19 cellular contexts compared by ENCODE assay signal in the genomic region with DNA sequence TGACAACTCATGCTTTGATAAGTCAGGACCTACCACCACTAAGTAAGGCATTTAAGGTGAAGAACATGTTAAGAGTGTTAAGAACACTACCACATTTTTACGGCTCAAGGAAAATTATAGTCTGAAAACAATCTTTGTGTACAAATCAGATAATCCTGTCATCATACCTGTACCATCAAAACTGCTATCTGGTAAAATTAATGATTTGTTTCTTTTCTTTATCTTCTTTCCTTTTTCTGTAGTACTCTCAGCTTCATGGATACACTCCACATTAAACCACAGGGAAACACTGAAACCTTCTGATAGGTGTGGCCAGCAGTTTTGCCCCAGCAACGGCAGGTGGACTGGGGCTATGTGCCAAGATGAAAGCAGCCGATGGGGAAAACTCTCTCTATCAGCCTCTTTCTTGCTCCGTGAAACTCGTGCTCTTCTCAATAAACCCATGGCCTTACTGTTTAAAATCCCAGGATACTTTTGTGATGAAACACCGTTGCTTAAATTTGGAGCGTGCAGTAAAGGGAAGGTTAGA.
DNase-seq lines count a peak whose midpoint lies in the region; ATAC-seq and TF ChIP-seq lines count a peak whose summit lies in the region.
"Had no signal": no experiment of that assay in that cellular context is flagged by ENCODE, and none has a peak within 500 bp of the region (broad histone marks: within the 10 kb centered on the region; RNA-seq: fewer than 3 reads in every experiment).

No MANE protein-coding gene starts in this region.

- peaks cover 55% of the 10 kb centered on the region for H3K36me3 Mint-ChIP-seq in stimulated activated naive CD8-positive, alpha-beta T cell treated with anti-CD3 and anti-CD28 coated beads, Interleukin-15, Interleukin-2, amounts not matched to agents 100 ng/mL and 50 ng/mL, for 24 hours (ENCODE audit: low read depth)

- ATAC-seq in stimulated activated naive CD8-positive, alpha-beta T cell treated with anti-CD3 and anti-CD28 coated beads, Interleukin-15, amount 100 ng/mL, for 72 hours = no peak
- ATAC-seq in HG03342 (IDR thresholded peaks at IDR 0.05; ENCODE audit: unreplicated experiment) = no peak
- ATAC-seq: Panc1 had no signal

- intact Hi-C loops in PC-9 (cut with micrococcal nuclease; ENCODE audit: unreplicated experiment) = loop anchor here (1.0 kb wide), 1 partner anchor 52 kb away; no protein-coding TSS in a partner anchor

- no peaks in the 10 kb centered on the region for H3K79me2 ChIP-seq in PC-9 (ENCODE audit: low read depth)

- H3K4me3 ChIP-seq in PC-9 = no peak overlapping the region
- no peak overlapping the region for H3K4me3 ChIP-seq in fibroblast of villous mesenchyme (ENCODE audit: low read depth, low read length)
- no peak overlapping the region for H3K4me3 ChIP-seq in coronary artery
- H3K4me3 ChIP-seq: BLaER1 treated with 17β-estradiol and CSF1 and Interleukin-3, amounts not matched to agents 10 nM and 100 nM had no signal

- H3K9me2 ChIP-seq in PC-9 (ENCODE audit: insufficient read depth) = no peaks in the 10 kb centered on the region

- no peaks in the 10 kb centered on the region for H3K9me3 ChIP-seq in PC-9 (ENCODE audit: insufficient read depth, low read depth)

- no peak overlapping the region for H3K4me3 Mint-ChIP-seq in stimulated activated naive CD8-positive, alpha-beta T cell treated with anti-CD3 and anti-CD28 coated beads, Interleukin-15, Interleukin-2, amounts not matched to agents 100 ng/mL and 50 ng/mL, for 24 hours
- no peak overlapping the region for H3K4me3 Mint-ChIP-seq in stimulated activated naive CD8-positive, alpha-beta T cell treated with anti-CD3 and anti-CD28 coated beads, Interleukin-15, amount 100 ng/mL, for 72 hours
- H3K4me3 Mint-ChIP-seq: CD4-positive, alpha-beta T cell; IgD-negative memory B cell had no signal

- H4K20me1 ChIP-seq in PC-9 (ENCODE audit: insufficient read depth) = no peaks in the 10 kb centered on the region

- H3K27me3 ChIP-seq in PC-9 (ENCODE audit: insufficient read depth, low read depth) = no peaks in the 10 kb centered on the region
- H3K27me3 ChIP-seq: BLaER1 treated with 17β-estradiol and CSF1 and Interleukin-3, amounts not matched to agents 10 nM and 100 nM had no signal

- BruUV-seq in PC-9 (replicated peaks; lab: Mats Ljungman, UMichigan) = no TSS peak

- H3K27ac ChIP-seq in PC-9 (peak overlapping the region; percentile 44), coronary artery (no peak overlapping the region)
- H3K27ac ChIP-seq: BLaER1 treated with 17β-estradiol and CSF1 and Interleukin-3, amounts not matched to agents 10 nM and 100 nM; KMS-11 had no signal

- H3K9me3 Mint-ChIP-seq in stimulated activated naive CD8-positive, alpha-beta T cell treated with anti-CD3 and anti-CD28 coated beads, Interleukin-15, Interleukin-2, amounts not matched to agents 100 ng/mL and 50 ng/mL, for 24 hours = no peaks in the 10 kb centered on the region
- no peaks in the 10 kb centered on the region for H3K9me3 Mint-ChIP-seq in stimulated activated naive CD8-positive, alpha-beta T cell treated with anti-CD3 and anti-CD28 coated beads, Interleukin-15, amount 100 ng/mL, for 72 hours
- H3K9me3 Mint-ChIP-seq: IgD-negative memory B cell had no signal

- CTCF ChIA-PET in PC-9 (lab: Charles Lee) = interaction anchor here (1.2 to 1.7 kb wide), 2 partner anchors 52 to 180 kb away, joined by 6 to 7 read pairs; no protein-coding TSS in a partner anchor

- POLR2A ChIA-PET in PC-9 (lab: Charles Lee; ENCODE audit: unreplicated experiment) = no interaction called here

- H2AFZ ChIP-seq in PC-9 = no peak overlapping the region

- TF ChIP-seq CTCF in PC-9 (conservative IDR thresholded peaks at IDR 0.05) (no peak), fibroblast of villous mesenchyme (IDR thresholded peaks at IDR 0.05; ENCODE audit: insufficient read depth, low read depth, low read length) (no peak), coronary artery (IDR thresholded peaks at IDR 0.05) (no peak)

- H3K4me1 Mint-ChIP-seq in stimulated activated naive CD8-positive, alpha-beta T cell treated with anti-CD3 and anti-CD28 coated beads, Interleukin-15, Interleukin-2, amounts not matched to agents 100 ng/mL and 50 ng/mL, for 24 hours (ENCODE audit: low read depth) = peaks cover 10% of the 10 kb centered on the region
- H3K4me1 Mint-ChIP-seq in stimulated activated naive CD8-positive, alpha-beta T cell treated with anti-CD3 and anti-CD28 coated beads, Interleukin-15, amount 100 ng/mL, for 72 hours = no peaks in the 10 kb centered on the region

- no peak overlapping the region for H3K4me2 ChIP-seq in PC-9
- H3K4me2 ChIP-seq: BLaER1 treated with 17β-estradiol and CSF1 and Interleukin-3, amounts not matched to agents 10 nM and 100 nM; KMS-11 had no signal

- 0 out of 2 replicates have a peak, but pooled peaks cover 6% of the 10 kb centered on the region for H3F3A ChIP-seq in PC-9 (ENCODE audit: insufficient read depth, low read depth)

- no peaks in the 10 kb centered on the region for H3K27me3 Mint-ChIP-seq in stimulated activated naive CD8-positive, alpha-beta T cell treated with anti-CD3 and anti-CD28 coated beads, Interleukin-15, Interleukin-2, amounts not matched to agents 100 ng/mL and 50 ng/mL, for 24 hours
- H3K27me3 Mint-ChIP-seq in stimulated activated naive CD8-positive, alpha-beta T cell treated with anti-CD3 and anti-CD28 coated beads, Interleukin-15, amount 100 ng/mL, for 72 hours = no peaks in the 10 kb centered on the region
- H3K27me3 Mint-ChIP-seq: CD4-positive, alpha-beta T cell; IgD-negative memory B cell had no signal

- no peak for DNase-seq in stimulated activated naive CD8-positive, alpha-beta T cell treated with anti-CD3 and anti-CD28 coated beads, Interleukin-15, amount 100 ng/mL, for 72 hours
- DNase-seq in PC-9 (no peak), fibroblast of villous mesenchyme (ENCODE audit: low read depth) (peak; percentile 22), coronary artery (ENCODE audit: low spot score) (no peak), NCI-H345 (lab: John Stamatoyannopoulos, UW) (no peak)
- no peak for DNase-seq in stimulated activated CD4-positive, alpha-beta T cell treated with anti-CD3 and anti-CD28 coated beads, Interleukin-12 subunit alpha, Interleukin-12 subunit beta, amount 100 ng/mL, for 4 hours
- DNase-seq: CD4-positive, alpha-beta T cell; NCI-H1048; NCI-H1417; NCI-H1694; NCI-H2029 treated with DMSO at 0.1 percent for 48 hours; NCI-H526 treated with DMSO at 0.1 percent for 48 hours; SHP77 treated with DMSO at 0.1 percent for 48 hours had no signal

- H3K36me3 ChIP-seq in PC-9 (ENCODE audit: low read depth) = 0 out of 2 replicates have a peak, but pooled peaks cover 4% of the 10 kb centered on the region

- H3K4me1 ChIP-seq in PC-9 (replicated peaks; ENCODE audit: insufficient read depth) = peaks cover 15% of the 10 kb centered on the region
- H3K4me1 ChIP-seq: BLaER1 treated with 17β-estradiol and CSF1 and Interleukin-3, amounts not matched to agents 10 nM and 100 nM had no signal

- peak overlapping the region; percentile 19 for H3K27ac Mint-ChIP-seq in stimulated activated naive CD8-positive, alpha-beta T cell treated with anti-CD3 and anti-CD28 coated beads, Interleukin-15, Interleukin-2, amounts not matched to agents 100 ng/mL and 50 ng/mL, for 24 hours
- peak overlapping the region in 1 of 2 donors; percentile 89 for H3K27ac Mint-ChIP-seq in stimulated activated naive CD8-positive, alpha-beta T cell treated with anti-CD3 and anti-CD28 coated beads, Interleukin-15, amount 100 ng/mL, for 72 hours
- H3K27ac Mint-ChIP-seq: CD4-positive, alpha-beta T cell; IgD-negative memory B cell had no signal
